8 cellular contexts compared by ENCODE assay signal in the genomic region with DNA sequence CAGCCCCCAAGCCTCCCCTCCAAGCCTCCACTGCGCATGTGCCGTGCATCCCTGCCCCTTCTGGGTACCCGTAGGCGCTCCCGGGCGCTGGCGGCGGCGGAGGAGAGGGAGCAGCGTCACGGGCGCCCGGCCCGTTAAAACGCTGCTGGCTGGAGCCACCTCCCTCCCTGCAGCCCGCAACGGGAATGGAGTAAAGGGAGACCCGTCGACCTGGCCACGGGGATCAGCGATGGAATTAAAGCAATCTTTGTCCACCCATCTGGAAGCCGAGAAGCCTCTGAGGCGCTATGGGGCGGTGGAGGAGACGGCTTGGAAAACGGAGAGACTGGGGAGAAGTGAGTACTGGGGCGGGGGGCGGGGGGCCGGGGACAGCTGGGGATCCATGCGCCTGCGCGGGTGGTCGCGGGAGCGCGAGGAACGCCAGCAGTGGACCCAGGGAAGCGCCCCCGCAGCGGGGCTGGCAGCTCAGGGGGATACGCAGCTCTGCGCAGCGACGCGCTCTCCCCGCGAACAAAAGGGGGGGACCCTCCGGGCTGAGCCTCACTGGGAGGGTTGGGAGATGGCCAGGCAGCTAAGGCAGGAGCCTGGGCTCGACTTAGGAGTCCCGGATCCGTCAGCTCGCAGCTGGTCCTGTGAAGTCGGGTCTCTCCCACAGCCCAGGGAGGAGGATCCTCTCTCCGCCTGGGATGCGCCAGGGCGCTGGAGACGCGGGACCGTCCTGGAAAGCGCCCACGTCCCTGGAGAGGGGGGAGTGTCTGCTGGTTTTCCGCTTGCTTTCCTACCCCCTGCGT. TPM values are rescaled to one million over a fixed set of nuclear protein-coding genes. Genes with fewer than 3 reads are reported as not detected.
DNase-seq lines count a peak whose midpoint lies in the region; ATAC-seq lines count a peak whose summit lies in the region.

A gene (plus strand): TSS at position 164 of the 791 bp plus-strand sequence. CDS start 66 bp downstream, at position 230.

- peak; percentile 85 for DNase-seq in G401 (ENCODE audit: low spot score)
- peak; percentile 82 for DNase-seq in NCI-H748 (lab: John Stamatoyannopoulos, UW; ENCODE audit: unreplicated experiment)
- peak; percentile 79 for DNase-seq in activated effector memory CD4-positive, alpha-beta T cell treated with anti-CD3 and anti-CD28 coated beads, Interleukin-2, amount 50 U/mL, for 16 hours
- peak; percentile 76 for DNase-seq in fibroblast of peridontal ligament (ENCODE audit: extremely low read depth)
- peak; percentile 84 for DNase-seq in myocyte (ENCODE audit: low read depth)
- DNase-seq in stimulated activated CD8-positive, alpha-beta memory T cell treated with anti-CD3 and anti-CD28 coated beads, Interleukin-7, amount 100 ng/mL, for 24 hours (ENCODE audit: low read depth) = peak; percentile 53
- no peak for DNase-seq in NOMO-1 treated with DMSO at 0.1 percent for 48 hours (lab: John Stamatoyannopoulos, UW; ENCODE audit: unreplicated experiment)

- no peak for ATAC-seq in HG03342 (IDR thresholded peaks at IDR 0.05; ENCODE audit: unreplicated experiment)

- in situ Hi-C loops in G401 (cut with HindIII; ENCODE audit: low sequenced_read_pairs) = no loop called here

RNA-seq across cellular contexts. Expression of the gene that starts here (rescaled TPM):
- total RNA-seq in G401 (2014; rRNA removed; shearing (Covaris generic)) = 20.8 and 32.9 TPM in 2 replicates
- 17.4 and 29.5 TPM in 2 replicates for total RNA-seq in myocyte
- polyA plus RNA-seq in myocyte (2012) = 35.7 TPM
